In genomic region chr15:47477253-47477652, GRCh38 we compare ENCODE assay signal across 22 cellular contexts.
DNase-seq lines count a peak whose midpoint lies in the region; ATAC-seq and TF ChIP-seq lines count a peak whose summit lies in the region.
"Had no signal": no experiment of that assay in that cellular context is flagged by ENCODE, and none has a peak within 500 bp of the region (broad histone marks: within the 10 kb centered on the region; RNA-seq: fewer than 3 reads in every experiment).

No MANE protein-coding gene starts in this region.

- H3K79me2 ChIP-seq in SK-N-SH (ENCODE audit: insufficient read depth) = no peaks in the 10 kb centered on the region

- H3K9ac ChIP-seq in SK-N-SH = no peak overlapping the region

- no peaks in the 10 kb centered on the region; a peak in 2 of 4 replicates for H3K4me1 ChIP-seq in SK-N-SH (ENCODE audit: control insufficient read depth in 1 of 2, insufficient read depth in 2 of 2, low read depth in 1 of 2, low read length in 1 of 2)
- no peaks in the 10 kb centered on the region for H3K4me1 ChIP-seq in prostate gland (replicated peaks)
- H3K4me1 ChIP-seq: breast epithelium had no signal

- H3K4me3 ChIP-seq in SK-N-SH (ENCODE audit: low read depth in 2 of 2, low read length in 1 of 2) (no peak overlapping the region), prostate gland (no peak overlapping the region)
- H3K4me3 ChIP-seq: breast epithelium, coronary artery, gastrocnemius medialis had no signal

- no peak overlapping the region for H3K4me2 ChIP-seq in SK-N-SH

- no peak for TF ChIP-seq EP300 in SK-N-SH (IDR thresholded peaks at IDR 0.05; ENCODE audit: borderline replicate concordance in 1 of 2, low read depth in 1 of 2, low read length in 1 of 2)

- 45% methylated on average over 1 of the region's 1 CpG for WGBS in SK-N-SH (ENCODE audit: low lambda C conversion rate)
- WGBS in prostate gland = 67% methylated on average over 1 of the region's 1 CpG

- no peak overlapping the region for H2AFZ ChIP-seq in SK-N-SH (ENCODE audit: low read depth)

- TF ChIP-seq POLR2A in prostate gland (IDR thresholded peaks at IDR 0.05) = no peak

- intact Hi-C loops in prostate gland (cut with DNase I) = no loop called here

- H3K27ac ChIP-seq in SK-N-SH (ENCODE audit: low read depth in 2 of 2, low read length in 1 of 2) (no peak overlapping the region), prostate gland (no peak overlapping the region)
- H3K27ac ChIP-seq: breast epithelium, coronary artery, gastrocnemius medialis, neutrophil had no signal

- H3K27me3 ChIP-seq in SK-N-SH (ENCODE audit: insufficient read depth) = no peaks in the 10 kb centered on the region
- H3K27me3 ChIP-seq in prostate gland (replicated peaks; ENCODE audit: insufficient read depth) = no peaks in the 10 kb centered on the region
- H3K27me3 ChIP-seq: breast epithelium, gastrocnemius medialis, neutrophil had no signal

- H3F3A ChIP-seq in SK-N-SH (replicated peaks; ENCODE audit: insufficient read depth) = no peaks in the 10 kb centered on the region

- TF ChIP-seq RAD21 in SK-N-SH (IDR thresholded peaks at IDR 0.05; ENCODE audit: low read length) = no peak

- CTCF ChIA-PET in SK-N-SH (lab: Yijun Ruan, JAX) = no interaction called here

- H3K36me3 ChIP-seq in SK-N-SH (replicated peaks in 1 of 2; ENCODE audit: control insufficient read depth in 1 of 2, insufficient read depth in 2 of 2, low read length in 1 of 2) = no peaks in the 10 kb centered on the region
- no peaks in the 10 kb centered on the region for H3K36me3 ChIP-seq in prostate gland
- H3K36me3 ChIP-seq: breast epithelium, gastrocnemius medialis, neutrophil had no signal

- H3K9me3 ChIP-seq in SK-N-SH (no peaks in the 10 kb centered on the region), prostate gland (no peaks in the 10 kb centered on the region)
- H3K9me3 ChIP-seq: breast epithelium, gastrocnemius medialis, neutrophil had no signal

- no peaks in the 10 kb centered on the region for H3K9me2 ChIP-seq in SK-N-SH

- no peak for TF ChIP-seq CTCF in SK-N-SH (IDR thresholded peaks at IDR 0.05)
- no peak for TF ChIP-seq CTCF in prostate gland (IDR thresholded peaks at IDR 0.05)

- ATAC-seq in SK-N-SH treated with all-trans-retinoic acid at 6 μM for 48 hours = no peak
- ATAC-seq in GM19395 (IDR thresholded peaks at IDR 0.05; ENCODE audit: unreplicated experiment) = no peak
- ATAC-seq in GM18519 (IDR thresholded peaks at IDR 0.05; ENCODE audit: low FRiP score, unreplicated experiment) = no peak
- ATAC-seq: effector memory CD8-positive, alpha-beta T cell; gastrocnemius medialis had no signal

- H4K20me1 ChIP-seq in SK-N-SH (ENCODE audit: insufficient read depth) = no peaks in the 10 kb centered on the region

- POLR2A ChIA-PET in SK-N-SH (lab: Yijun Ruan, JAX) = no interaction called here

- no peak for DNase-seq in SK-N-SH
- DNase-seq in NCI-H1105 treated with DMSO at 0.1 percent for 48 hours (lab: John Stamatoyannopoulos, UW) = peak; percentile 93
- DNase-seq in NCI-H774 (lab: John Stamatoyannopoulos, UW) = peak; percentile 64
- no peak for DNase-seq in prostate gland (ENCODE audit: low spot score)
- DNase-seq: activated CD4-positive, alpha-beta T cell treated with anti-CD3 and anti-CD28 coated beads, Interleukin-2, amount 50 U/mL, for 4 hours; activated CD4-positive, CD25-positive, alpha-beta regulatory T cell; activated naive CD4-positive, alpha-beta T cell treated with anti-CD3 and anti-CD28 coated beads, Interleukin-2, amount 50 U/mL, for 16 hours; amygdala; C1 segment of cervical spinal cord; effector memory CD8-positive, alpha-beta T cell; gastrocnemius medialis; hippocampal formation; immature natural killer cell; NCI-H1694 treated with DMSO at 0.1 percent for 48 hours; SHP77; substantia nigra had no signal

TF ChIP-seq in SK-N-SH treated with all-trans-retinoic acid at 6 μM for 48 hours, 23 proteins besides CTCF, POLR2A, EP300 and RAD21:
- TF ChIP-seq GLIS3 (CRISPR knock-in tag; IDR thresholded peaks at IDR 0.05) (no peak), CREB5 (CRISPR knock-in tag; IDR thresholded peaks at IDR 0.05; ENCODE audit: low read depth) (no peak), SNAI2 (CRISPR knock-in tag; IDR thresholded peaks at IDR 0.05) (no peak), ISL1 (CRISPR knock-in tag; IDR thresholded peaks at IDR 0.05) (peak; percentile 60), PATZ1 (CRISPR knock-in tag; IDR thresholded peaks at IDR 0.05; ENCODE audit: borderline replicate concordance) (0 out of 2 replicates have a peak, but pooled peaks have one; percentile 32)
TF ChIP-seq in SK-N-SH treated with all-trans-retinoic acid at 6 μM for 48 hours: peak in this region for 2.

TF ChIP-seq in SK-N-SH, 30 proteins besides CTCF, POLR2A, EP300 and RAD21 (continues in another document):
- no peak for TF ChIP-seq TEAD4 (IDR thresholded peaks at IDR 0.05; ENCODE audit: borderline replicate concordance, insufficient read depth)
- TF ChIP-seq GATA2 (CRISPR knock-in tag; IDR thresholded peaks at IDR 0.05) = no peak
- TF ChIP-seq JUND (IDR thresholded peaks at IDR 0.05) = no peak
- no peak for TF ChIP-seq MAX (IDR thresholded peaks at IDR 0.05; ENCODE audit: low read depth)
- no peak for TF ChIP-seq IRF3 (IDR thresholded peaks at IDR 0.05; ENCODE audit: low read depth, low read length)
- no peak for TF ChIP-seq FOSL2 (IDR thresholded peaks at IDR 0.05; ENCODE audit: borderline replicate concordance, low read depth)
- no peak for TF ChIP-seq REST (IDR thresholded peaks at IDR 0.05; ENCODE audit: low read depth, low read length)
- no peak for TF ChIP-seq YY1 (IDR thresholded peaks at IDR 0.05; ENCODE audit: low read depth)
- no peak for TF ChIP-seq NFIC (IDR thresholded peaks at IDR 0.05; ENCODE audit: borderline replicate concordance)
- no peak for TF ChIP-seq USF1 (IDR thresholded peaks at IDR 0.05; ENCODE audit: borderline replicate concordance, low read depth)
- TF ChIP-seq FOXJ3 (CRISPR knock-in tag; IDR thresholded peaks at IDR 0.05) = no peak
- TF ChIP-seq TCF12 (IDR thresholded peaks at IDR 0.05) = no peak
- no peak for TF ChIP-seq ZBTB33 (IDR thresholded peaks at IDR 0.05; ENCODE audit: borderline replicate concordance, low read depth)
- no peak for TF ChIP-seq RXRA (IDR thresholded peaks at IDR 0.05; ENCODE audit: borderline replicate concordance, low read depth)
- no peak for TF ChIP-seq SMC3 (IDR thresholded peaks at IDR 0.05; ENCODE audit: low read depth, low read length)

Comparison
In these comparisons a context has a peak if more than half of its experiments do, and no peak if none do; other contexts are left out.
1. DNase-seq: peak in NCI-H1105 treated with DMSO at 0.1 percent for 48 hours (single experiment) and NCI-H774 (single experiment); none in SK-N-SH (single experiment) and prostate gland (single experiment).